ENCODE assay signal across 1 cellular context in the genomic region with DNA sequence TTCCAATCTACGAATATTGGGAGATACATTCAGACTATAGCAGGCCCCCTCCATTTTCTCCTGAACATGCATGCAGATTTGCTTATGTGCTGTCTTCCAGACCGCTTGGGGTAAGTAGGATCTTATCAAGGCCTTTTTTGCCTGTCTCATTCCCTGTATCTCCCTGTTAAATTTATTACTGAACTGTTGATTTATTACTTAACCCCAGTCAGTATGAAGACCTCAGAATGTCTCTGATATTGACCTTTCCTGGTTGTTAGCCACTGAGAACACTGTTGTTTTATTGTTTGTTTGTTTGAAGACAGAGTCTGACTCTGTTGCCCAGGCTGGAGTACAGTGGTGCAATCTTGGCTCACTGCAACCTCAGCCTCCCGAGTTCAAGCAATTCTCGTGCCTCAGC. TPM values are rescaled to one million over a fixed set of nuclear protein-coding genes. Genes with fewer than 3 reads are reported as not detected.
"Had no signal": no experiment of that assay in that cellular context is flagged by ENCODE, and none has a peak within 500 bp of the region (broad histone marks: within the 10 kb centered on the region; RNA-seq: fewer than 3 reads in every experiment).

No MANE protein-coding gene starts in this region.

RNA-seq across cellular contexts. Expression of a gene that starts 46.1 kb away (rescaled TPM):
- total RNA-seq: breast epithelium had no signal
